11 cellular contexts compared by ENCODE assay signal in the genomic region with DNA sequence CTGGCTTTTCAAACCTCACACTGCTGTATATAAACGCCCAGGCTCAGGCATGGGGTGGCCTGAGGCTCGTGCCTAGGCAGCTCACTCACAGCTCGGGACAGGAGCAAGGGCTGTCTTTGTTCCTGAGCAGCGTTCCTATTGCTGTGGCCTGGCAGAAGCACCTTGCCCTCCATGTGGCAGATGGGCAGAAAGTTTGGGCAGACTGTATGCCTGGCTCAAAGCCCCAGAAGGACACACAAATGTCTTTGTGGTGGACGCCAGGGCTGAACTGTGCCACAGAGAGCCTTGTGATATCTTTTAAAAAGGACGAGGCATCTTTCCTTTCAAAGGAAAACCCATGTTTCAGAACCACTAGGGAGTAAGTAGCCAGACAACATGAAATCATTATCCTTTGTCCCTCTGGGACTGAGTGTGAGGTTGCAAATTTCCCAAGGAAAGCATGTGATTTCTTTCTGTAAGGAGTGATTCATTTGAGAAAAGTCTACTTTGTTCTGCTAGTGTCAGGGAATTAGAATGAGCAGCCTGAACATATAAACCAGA. TPM values are rescaled to one million over a fixed set of nuclear protein-coding genes. Genes with fewer than 3 reads are reported as not detected.
DNase-seq lines count a peak whose midpoint lies in the region; ATAC-seq and TF ChIP-seq lines count a peak whose summit lies in the region.
"Had no signal": no experiment of that assay in that cellular context is flagged by ENCODE, and none has a peak within 500 bp of the region (broad histone marks: within the 10 kb centered on the region; RNA-seq: fewer than 3 reads in every experiment).

No MANE protein-coding gene starts in this region.

- H3K9me3 ChIP-seq in AG04450 (ENCODE audit: control insufficient read depth, insufficient read depth, low read length): 0 out of 2 replicates have a peak, but pooled peaks cover 3% of the 10 kb centered on the region
- H3K9me3 ChIP-seq: lower lobe of right lung had no signal

- H3K4me3 ChIP-seq in AG04450 (ENCODE audit: low read depth, low read length): no peak overlapping the region
- no peak overlapping the region for H3K4me3 ChIP-seq in fibroblast of pulmonary artery (replicated peaks; ENCODE audit: low read depth, low read length)
- H3K4me3 ChIP-seq: lower lobe of right lung had no signal

- CTCF ChIA-PET in AG04450 (lab: Charles Lee): interaction anchor here (1.5 kb wide), 1 partner anchor 14 kb away, joined by 4 read pairs; no protein-coding TSS in a partner anchor

- POLR2A ChIA-PET in AG04450 (lab: Yijun Ruan, JAX): no interaction called here

- DNase-seq in AG04450 (ENCODE audit: low read depth, low spot score) (peak; percentile 39), fibroblast of pulmonary artery (ENCODE audit: low read depth) (peak; percentile 88), non-pigmented ciliary epithelial cell (ENCODE audit: low read depth) (peak; percentile 40), CD1c-positive myeloid dendritic cell (ENCODE audit: extremely low spot score) (no peak), NCI-H2029 (lab: John Stamatoyannopoulos, UW) (no peak), NCI-H510A treated with DMSO at 0.1 percent for 48 hours (lab: John Stamatoyannopoulos, UW) (no peak)
- DNase-seq: activated B cell treated with CpG ODN at 0.5 μM for 24 hours; CD4-positive, CD25-positive, alpha-beta regulatory T cell; lower lobe of right lung had no signal

- H3K27me3 ChIP-seq in AG04450 (ENCODE audit: control insufficient read depth, insufficient read depth, low read length): no peaks in the 10 kb centered on the region

- ATAC-seq in SK-N-SH treated with all-trans-retinoic acid at 6 μM for 48 hours (peak; percentile 41), HG03442 (IDR thresholded peaks at IDR 0.05; ENCODE audit: unreplicated experiment) (no peak)

- TF ChIP-seq CTCF in AG04450 (IDR thresholded peaks at IDR 0.05; ENCODE audit: low read depth, low read length): no peak
- TF ChIP-seq CTCF in fibroblast of pulmonary artery (IDR thresholded peaks at IDR 0.05; ENCODE audit: low read length, missing control alignments): no peak

- no peak overlapping the region for H3K27ac ChIP-seq in AG04450 (ENCODE audit: low read depth, low read length)
- H3K27ac ChIP-seq: lower lobe of right lung had no signal

TF ChIP-seq in SK-N-SH treated with all-trans-retinoic acid at 6 μM for 48 hours, 23 proteins besides CTCF, POLR2A, EP300 and RAD21:
- TF ChIP-seq ISL1 (CRISPR knock-in tag; IDR thresholded peaks at IDR 0.05): peak; percentile 10; the same call in 1 of the 2 replicates
- no peak for TF ChIP-seq OSR1 (CRISPR knock-in tag; IDR thresholded peaks at IDR 0.05)

RNA-seq across cellular contexts. Expression of a gene that starts 29.3 kb away (rescaled TPM):
- polyA plus RNA-seq in AG04450 (2011; rRNA removed): 107 and 134 TPM in 2 replicates
- polyA minus RNA-seq in AG04450 (2011; rRNA and poly(A)+ RNA removed): 49.0 and 51.8 TPM in 2 replicates

Comparison
In these comparisons a context has a peak if more than half of its experiments do, and no peak if none do; other contexts are left out.
1. DNase-seq: peak in AG04450 (single experiment), fibroblast of pulmonary artery (single experiment) and non-pigmented ciliary epithelial cell (single experiment); none in CD1c-positive myeloid dendritic cell (single experiment), NCI-H2029 (single experiment) and NCI-H510A treated with DMSO at 0.1 percent for 48 hours (single experiment).